Comparison of ENCODE assay signal across 1 cellular context in genomic region chr6:17394192-17394611, GRCh38.
A peak's percentile ranks its signal among the peaks of the same experiment; 100 is the strongest.
TF ChIP-seq lines count a peak whose summit lies in the region.

No MANE protein-coding gene starts in this region.

TF ChIP-seq in HEK293, 187 proteins besides CTCF, POLR2A, EP300 and RAD21 (continued from another document and continues in another):
- TF ChIP-seq PRDM10 (tag by site-specific recombination; IDR thresholded peaks at IDR 0.05) = peak; percentile 76
- no peak for TF ChIP-seq ZNF311 (tag by site-specific recombination; IDR thresholded peaks at IDR 0.05; ENCODE audit: borderline replicate concordance)
- TF ChIP-seq ZNF37A (tag by site-specific recombination; IDR thresholded peaks at IDR 0.05) = no peak
- TF ChIP-seq ZNF23 (tag by site-specific recombination; IDR thresholded peaks at IDR 0.05; ENCODE audit: borderline replicate concordance) = no peak
- TF ChIP-seq ZNF837 (tag by site-specific recombination; IDR thresholded peaks at IDR 0.05) = no peak
- no peak for TF ChIP-seq ZNF416 (tag by site-specific recombination; IDR thresholded peaks at IDR 0.05)
- peak; percentile 78 for TF ChIP-seq ZNF341 (tag by site-specific recombination; IDR thresholded peaks at IDR 0.05; ENCODE audit: low read depth)
- TF ChIP-seq ZNF202 (tag by site-specific recombination; IDR thresholded peaks at IDR 0.05; ENCODE audit: borderline replicate concordance) = no peak
- TF ChIP-seq PRDM1 (tag by site-specific recombination; IDR thresholded peaks at IDR 0.05) = no peak
- no peak for TF ChIP-seq ZNF146 (tag by site-specific recombination; IDR thresholded peaks at IDR 0.05)
- TF ChIP-seq ELK4 (IDR thresholded peaks at IDR 0.05; ENCODE audit: borderline replicate concordance, low read depth, low read length) = no peak
- no peak; the same call in 1 of the 2 replicates for TF ChIP-seq ZBTB44 (tag by site-specific recombination; IDR thresholded peaks at IDR 0.05)
- TF ChIP-seq ZNF707 (tag by site-specific recombination; IDR thresholded peaks at IDR 0.05) = no peak
- TF ChIP-seq ZNF214 (tag by site-specific recombination; IDR thresholded peaks at IDR 0.05; ENCODE audit: borderline replicate concordance) = no peak
- no peak for TF ChIP-seq ZNF645 (tag by site-specific recombination; IDR thresholded peaks at IDR 0.05)
- TF ChIP-seq ZNF211 (tag by site-specific recombination; IDR thresholded peaks at IDR 0.05; ENCODE audit: low read depth) = no peak
- no peak for TF ChIP-seq ZSCAN5A (tag by site-specific recombination; IDR thresholded peaks at IDR 0.05)
- TF ChIP-seq ZNF623 (tag by site-specific recombination; IDR thresholded peaks at IDR 0.05) = no peak
- no peak for TF ChIP-seq SP3 (tag by site-specific recombination; IDR thresholded peaks at IDR 0.05)
- no peak for TF ChIP-seq ZBTB26 (tag by site-specific recombination; optimal IDR thresholded peaks at IDR 0.05)
- TF ChIP-seq ZNF747 (tag by site-specific recombination; IDR thresholded peaks at IDR 0.05) = no peak
- TF ChIP-seq YY1 (tag by site-specific recombination; IDR thresholded peaks at IDR 0.05) = no peak
- TF ChIP-seq ZNF423 (tag by site-specific recombination; IDR thresholded peaks at IDR 0.05) = no peak
- no peak for TF ChIP-seq ZNF239 (tag by site-specific recombination; IDR thresholded peaks at IDR 0.05)
- no peak for TF ChIP-seq ZNF18 (tag by site-specific recombination; IDR thresholded peaks at IDR 0.05)
- TF ChIP-seq TCF7L2 (IDR thresholded peaks at IDR 0.05; ENCODE audit: borderline replicate concordance, low read depth, low read length) = no peak
- TF ChIP-seq SP7 (tag by site-specific recombination; IDR thresholded peaks at IDR 0.05) = peak; percentile 32; the same call in 1 of the 2 replicates
- TF ChIP-seq ZNF274 (IDR thresholded peaks at IDR 0.05; ENCODE audit: low read length) = no peak
- TF ChIP-seq ZNF274 (tag by site-specific recombination; IDR thresholded peaks at IDR 0.05; ENCODE audit: borderline replicate concordance) = no peak
- no peak for TF ChIP-seq ZNF843 (tag by site-specific recombination; IDR thresholded peaks at IDR 0.05)
- no peak for TF ChIP-seq ZBTB6 (tag by site-specific recombination; IDR thresholded peaks at IDR 0.05)
- no peak for TF ChIP-seq RBAK (tag by site-specific recombination; IDR thresholded peaks at IDR 0.05)
- no peak for TF ChIP-seq ZNF24 (tag by site-specific recombination; IDR thresholded peaks at IDR 0.05)
- no peak for TF ChIP-seq ZNF501 (tag by site-specific recombination; IDR thresholded peaks at IDR 0.05)
- TF ChIP-seq ZNF704 (tag by site-specific recombination; IDR thresholded peaks at IDR 0.05) = no peak
- TF ChIP-seq BCL6B (tag by site-specific recombination; IDR thresholded peaks at IDR 0.05) = no peak
- no peak for TF ChIP-seq PRDM2 (tag by site-specific recombination; IDR thresholded peaks at IDR 0.05; ENCODE audit: borderline replicate concordance)
- TF ChIP-seq WT1 (tag by site-specific recombination; IDR thresholded peaks at IDR 0.05) = no peak; the same call in 1 of the 2 replicates
